ENCODE assay signal across 10 cellular contexts in genomic region chr4:80221161-80221560, GRCh38. TPM values are rescaled to one million over a fixed set of nuclear protein-coding genes. Genes with fewer than 3 reads are reported as not detected.
DNase-seq lines count a peak whose midpoint lies in the region; ATAC-seq and TF ChIP-seq lines count a peak whose summit lies in the region.
"Had no signal": no experiment of that assay in that cellular context is flagged by ENCODE, and none has a peak within 500 bp of the region (broad histone marks: within the 10 kb centered on the region; RNA-seq: fewer than 3 reads in every experiment).

No MANE protein-coding gene starts in this region.

- H3K27ac Mint-ChIP-seq in T-helper 2 cell treated with Interferon-gamma antibody and Interleukin-4, amounts not matched to agents 5 μg/mL and 100 μg/mL, for 36 hours: no peak overlapping the region
- no peak overlapping the region for H3K27ac Mint-ChIP-seq in CD8-positive, alpha-beta memory T cell
- H3K27ac Mint-ChIP-seq: activated T-cell treated with anti-CD3 and anti-CD28 coated beads, Interleukin-2, amount 50 U/mL, for 24 hours; IgD-negative memory B cell had no signal

- no peak overlapping the region for H4K8ac ChIP-seq in IMR-90 (ENCODE audit: low read depth in 2 of 2, low read length in 2 of 2)

- H3K4me2 ChIP-seq in IMR-90 (ENCODE audit: low read depth, low read length): no peak overlapping the region

- H3K4me1 ChIP-seq in IMR-90 (ENCODE audit: control insufficient read depth, insufficient read depth, low read length) (peaks cover 2% of the 10 kb centered on the region; the same call in 1 of the 2 replicates), adipocyte (ENCODE audit: control insufficient read depth, insufficient read depth, low read length) (peaks cover 5% of the 10 kb centered on the region), transverse colon (no peaks in the 10 kb centered on the region)
- no peaks in the 10 kb centered on the region for H3K4me1 ChIP-seq in CD8-positive, alpha-beta memory T cell (ENCODE audit: insufficient read depth, low read length)

- H3K4me3 ChIP-seq in BJ (ENCODE audit: low read depth, low read length) (no peak overlapping the region), IMR-90 (ENCODE audit: insufficient read depth, low read depth, low read length) (no peak overlapping the region), adipocyte (ENCODE audit: low read length) (no peak overlapping the region), kidney epithelial cell (ENCODE audit: low read depth, low read length) (no peak overlapping the region), transverse colon (no peak overlapping the region)
- H3K4me3 ChIP-seq in CD8-positive, alpha-beta memory T cell (ENCODE audit: low read length): no peak overlapping the region

- dilution Hi-C loops in IMR-90 (cut with HindIII; ENCODE audit: low sequenced_read_pairs, unreplicated experiment): no loop called here

- H3K14ac ChIP-seq in IMR-90 (replicated peaks; ENCODE audit: low read depth, low read length): no peak overlapping the region

- H3K36me3 Mint-ChIP-seq in T-helper 2 cell treated with Interferon-gamma antibody and Interleukin-4, amounts not matched to agents 5 μg/mL and 100 μg/mL, for 36 hours (ENCODE audit: low read depth): no peaks in the 10 kb centered on the region
- H3K36me3 Mint-ChIP-seq in CD8-positive, alpha-beta memory T cell: no peaks in the 10 kb centered on the region
- H3K36me3 Mint-ChIP-seq: IgD-negative memory B cell had no signal

- H3K27me3 ChIP-seq in BJ (ENCODE audit: control insufficient read depth, insufficient read depth, low read length) (no peaks in the 10 kb centered on the region), IMR-90 (ENCODE audit: control insufficient read depth, insufficient read depth, low read length) (no peaks in the 10 kb centered on the region), adipocyte (replicated peaks; ENCODE audit: control insufficient read depth, insufficient read depth, low read length) (no peaks in the 10 kb centered on the region), kidney epithelial cell (ENCODE audit: control insufficient read depth, insufficient read depth, low read length) (peaks cover 4% of the 10 kb centered on the region), transverse colon (peaks cover 35% of the 10 kb centered on the region)
- H3K27me3 ChIP-seq in CD8-positive, alpha-beta memory T cell (ENCODE audit: insufficient read depth, low read length, poor library complexity, severe bottlenecking): no peaks in the 10 kb centered on the region

- no peak overlapping the region for H2BK5ac ChIP-seq in IMR-90 (ENCODE audit: low read depth, low read length, poor library complexity, severe bottlenecking)

- H3K79me1 ChIP-seq in IMR-90 (ENCODE audit: low read depth in 1 of 2, low read length in 2 of 2): peaks cover 0 to 7% of the 10 kb centered on the region in 2 experiments; a peak in 2 of 4 replicates

- TF ChIP-seq RAD21 in IMR-90 (IDR thresholded peaks at IDR 0.05; ENCODE audit: low read length): peak; percentile 49

- H3K4ac ChIP-seq in IMR-90 (ENCODE audit: low read depth, low read length): no peak overlapping the region

- H3K27ac ChIP-seq in IMR-90 (ENCODE audit: insufficient read depth, low read length) (no peak overlapping the region), transverse colon (no peak overlapping the region)
- no peak overlapping the region for H3K27ac ChIP-seq in CD8-positive, alpha-beta memory T cell (ENCODE audit: low read depth, low read length)

- no peak overlapping the region for H2AK5ac ChIP-seq in IMR-90 (ENCODE audit: low read depth, low read length)

- H3K56ac ChIP-seq in IMR-90 (ENCODE audit: extremely low read depth, insufficient read depth, low read length): no peak overlapping the region

- H2BK15ac ChIP-seq in IMR-90 (ENCODE audit: low read depth, low read length): no peak overlapping the region

- TF ChIP-seq POLR2A in IMR-90 (IDR thresholded peaks at IDR 0.05; ENCODE audit: low read depth, low read length) (no peak), transverse colon (IDR thresholded peaks at IDR 0.05) (no peak)

- no peak overlapping the region for H4K5ac ChIP-seq in IMR-90 (ENCODE audit: low read depth, low read length)

- CTCF ChIA-PET in BJ (lab: Yijun Ruan, JAX): interaction anchor here (0.9 to 4.6 kb wide), 17 partner anchors 10 to 307 kb away, joined by 3 to 51 read pairs (median 5); partner anchors contain the start of genes CFAP299 and FGF5
- CTCF ChIA-PET in IMR-90 (lab: Yijun Ruan, JAX): interaction anchor here (0.6 to 3.0 kb wide), 11 partner anchors 9 to 849 kb away, joined by 3 to 15 read pairs (median 5); partner anchors contain the start of genes CFAP299 and FGF5
- CTCF ChIA-PET in CD8-positive, alpha-beta memory T cell (lab: Charles Lee): interaction anchor here (2.2 kb wide), 1 partner anchor 19 kb away, joined by 11 read pairs; no protein-coding TSS in a partner anchor

- no peak for DNase-seq in BJ (ENCODE audit: low read depth)
- peak; percentile 61 for DNase-seq in IMR-90
- peak; percentile 82 for DNase-seq in adipocyte (ENCODE audit: low read depth)
- DNase-seq in kidney epithelial cell (ENCODE audit: low read depth): no peak
- no peak for DNase-seq in transverse colon
- DNase-seq in T-helper 2 cell treated with Interferon-gamma antibody and Interleukin-4, amounts not matched to agents 5 μg/mL and 100 μg/mL, for 36 hours (ENCODE audit: low spot score): no peak
- no peak for DNase-seq in CD8-positive, alpha-beta memory T cell
- DNase-seq in NCI-H526 (lab: John Stamatoyannopoulos, UW): no peak
- DNase-seq: activated T-cell treated with anti-CD3 and anti-CD28 coated beads, Interleukin-2, amount 50 U/mL, for 24 hours had no signal

- POLR2A ChIA-PET in BJ (lab: Charles Lee) (interaction anchor here (0.9 kb wide), 1 partner anchor 62 kb away, joined by 4 read pairs; no protein-coding TSS in a partner anchor), IMR-90 (lab: Charles Lee; ENCODE audit: unreplicated experiment) (interaction anchor here (1.0 kb wide), 1 partner anchor 44 kb away, joined by 3 read pairs; no protein-coding TSS in a partner anchor)
- POLR2A ChIA-PET in CD8-positive, alpha-beta memory T cell (lab: Charles Lee): no interaction called here

- no peaks in the 10 kb centered on the region for H3K4me1 Mint-ChIP-seq in T-helper 2 cell treated with Interferon-gamma antibody and Interleukin-4, amounts not matched to agents 5 μg/mL and 100 μg/mL, for 36 hours (ENCODE audit: low read depth)
- H3K4me1 Mint-ChIP-seq in CD8-positive, alpha-beta memory T cell: no peaks in the 10 kb centered on the region
- H3K4me1 Mint-ChIP-seq: IgD-negative memory B cell had no signal

- H3K18ac ChIP-seq in IMR-90 (ENCODE audit: low read depth, low read length): no peak overlapping the region

- H3K9me3 ChIP-seq in IMR-90 (ENCODE audit: control insufficient read depth, insufficient read depth, low read length) (no peaks in the 10 kb centered on the region), adipocyte (ENCODE audit: control insufficient read depth, low read length) (no peaks in the 10 kb centered on the region), transverse colon (no peaks in the 10 kb centered on the region)
- H3K9me3 ChIP-seq in CD8-positive, alpha-beta memory T cell (ENCODE audit: low read length): no peaks in the 10 kb centered on the region

- no peak overlapping the region for H4K91ac ChIP-seq in IMR-90 (ENCODE audit: insufficient read depth, low read depth, low read length)

- H3K36me3 ChIP-seq in BJ (ENCODE audit: control insufficient read depth, insufficient read depth, low read length) (no peaks in the 10 kb centered on the region), IMR-90 (ENCODE audit: control insufficient read depth, insufficient read depth, low read length) (no peaks in the 10 kb centered on the region), adipocyte (ENCODE audit: control insufficient read depth, insufficient read depth, low read length, severe bottlenecking) (no peaks in the 10 kb centered on the region), kidney epithelial cell (ENCODE audit: control insufficient read depth, insufficient read depth, low read length) (no peaks in the 10 kb centered on the region), transverse colon (no peaks in the 10 kb centered on the region)
- no peaks in the 10 kb centered on the region for H3K36me3 ChIP-seq in CD8-positive, alpha-beta memory T cell (ENCODE audit: insufficient read depth, low read length)

- H2BK120ac ChIP-seq in IMR-90 (ENCODE audit: low read depth, low read length): no peak overlapping the region

- TF ChIP-seq CTCF in BJ (IDR thresholded peaks at IDR 0.05; ENCODE audit: insufficient read depth, low read depth, low read length): peak; percentile 36
- TF ChIP-seq CTCF in IMR-90 (conservative IDR thresholded peaks at IDR 0.05; ENCODE audit: low read depth, low read length): peak; percentile 54
- TF ChIP-seq CTCF in kidney epithelial cell (IDR thresholded peaks at IDR 0.05; ENCODE audit: insufficient read depth, low read length, poor library complexity, severe bottlenecking): peak; percentile 36
- no peak for TF ChIP-seq CTCF in transverse colon (IDR thresholded peaks at IDR 0.05)

- no peaks in the 10 kb centered on the region for H4K20me1 ChIP-seq in IMR-90 (ENCODE audit: insufficient read depth, low read length)

- H2AK9ac ChIP-seq in IMR-90 (replicated peaks; ENCODE audit: low read depth, low read length, poor library complexity): no peak overlapping the region

- no peak overlapping the region for H3K9ac ChIP-seq in IMR-90 (ENCODE audit: low read depth, low read length)
- no peak overlapping the region for H3K9ac ChIP-seq in adipocyte (ENCODE audit: low read length)

- peak; percentile 60; the same call in 1 of the 2 replicates for ATAC-seq in IMR-90 (ENCODE audit: low read depth)

- no peak overlapping the region for H3K4me3 Mint-ChIP-seq in T-helper 2 cell treated with Interferon-gamma antibody and Interleukin-4, amounts not matched to agents 5 μg/mL and 100 μg/mL, for 36 hours
- no peak overlapping the region for H3K4me3 Mint-ChIP-seq in CD8-positive, alpha-beta memory T cell
- H3K4me3 Mint-ChIP-seq: activated T-cell treated with anti-CD3 and anti-CD28 coated beads, Interleukin-2, amount 50 U/mL, for 24 hours; IgD-negative memory B cell had no signal

- intact Hi-C loops in IMR-90 (cut with micrococcal nuclease): loop anchor here (1.0 to 5.0 kb wide), 4 partner anchors 45 to 832 kb away; partner anchors contain the start of genes CFAP299 and FGF5
- intact Hi-C loops in transverse colon (cut with DNase I; ENCODE audit: low total_unique reads): no loop called here

- no TSS peak for BruUV-seq in IMR-90 (replicated peaks; lab: Mats Ljungman, UMichigan)

- TF ChIP-seq EP300 in transverse colon (IDR thresholded peaks at IDR 0.05; ENCODE audit: low read depth): no peak

- H3K9me1 ChIP-seq in IMR-90 (ENCODE audit: insufficient read depth, low read length): peaks cover 2% of the 10 kb centered on the region; the same call in 1 of the 2 replicates

- peaks cover 41% of the 10 kb centered on the region for H3K27me3 Mint-ChIP-seq in T-helper 2 cell treated with Interferon-gamma antibody and Interleukin-4, amounts not matched to agents 5 μg/mL and 100 μg/mL, for 36 hours (ENCODE audit: low read depth)
- H3K27me3 Mint-ChIP-seq in CD8-positive, alpha-beta memory T cell: peaks cover 14 to 50% of the 10 kb centered on the region in 2 donors

- no peaks in the 10 kb centered on the region for H3K9me3 Mint-ChIP-seq in T-helper 2 cell treated with Interferon-gamma antibody and Interleukin-4, amounts not matched to agents 5 μg/mL and 100 μg/mL, for 36 hours
- H3K9me3 Mint-ChIP-seq in CD8-positive, alpha-beta memory T cell: no peaks in the 10 kb centered on the region
- H3K9me3 Mint-ChIP-seq: activated T-cell treated with anti-CD3 and anti-CD28 coated beads, Interleukin-2, amount 50 U/mL, for 24 hours; IgD-negative memory B cell had no signal

- H2AFZ ChIP-seq in IMR-90 (replicated peaks; ENCODE audit: low read length, poor library complexity): no peak overlapping the region

- H2BK20ac ChIP-seq in IMR-90 (ENCODE audit: low read depth, low read length): no peak overlapping the region

- in situ Hi-C loops in IMR-90 (cut with MboI; ENCODE audit: low sequenced_read_pairs) (loop anchor here (5.0 to 25.0 kb wide), 3 partner anchors 46 to 1184 kb away; partner anchors contain the start of genes CFAP299 and FGF5), transverse colon (cut with MboI; ENCODE audit: low pct_ligation_motif_present in 1 of 4, low pct_unique_long_range_greater_than_20kb in 1 of 4, low sequenced_read_pairs in 3 of 4) (loop anchor here in 2 of 4 donors (25.0 kb wide), 2 partner anchors 309 to 1259 kb away; no protein-coding TSS in a partner anchor)

- H3K23ac ChIP-seq in IMR-90 (ENCODE audit: low read depth, low read length): peak overlapping the region; percentile 93; the same call in 1 of the 2 replicates

RNA-seq across cellular contexts. Expression of gene PRDM8, which starts 23.9 kb away (rescaled TPM):
- polyA plus RNA-seq in BJ (2011; rRNA removed) (2.6 and 2.7 TPM in 2 replicates), IMR-90 (2012; rRNA removed) (15.8 and 16.8 TPM in 2 replicates)
- polyA minus RNA-seq in BJ (2011; rRNA and poly(A)+ RNA removed): 2.2 and 4.1 TPM in 2 replicates
- total RNA-seq in IMR-90 (2012; rRNA removed) (5.0 and 5.7 TPM in 2 replicates), kidney epithelial cell (0.17 and 0.55 TPM in 2 replicates), transverse colon (1 to 10 TPM in 3 of 4 donors, under 1 TPM in 1; 0.20 to 5.2 (median 3.2) TPM)
- 9.1 and 12.2 TPM in 2 replicates for polyA plus RNA-seq in IMR-90 (2012; cell fraction: cytosol; rRNA removed)
- 32.9 and 37.2 TPM in 2 replicates for polyA plus RNA-seq in IMR-90 (2012; cell fraction: nucleus; rRNA removed; ENCODE audit: low replicate concordance)
- 10 to 100 TPM; 10.9 to 12.7 TPM for total RNA-seq in CD8-positive, alpha-beta memory T cell
- polyA plus RNA-seq in CD8-positive, alpha-beta memory T cell: 2.4 TPM

RNA-seq across cellular contexts. Expression of gene FGF5, which starts 45.3 kb away (rescaled TPM):
- 31.1 and 43.7 TPM in 2 replicates for polyA plus RNA-seq in BJ (2011; rRNA removed)
- 88.9 and 128 TPM in 2 replicates for polyA minus RNA-seq in BJ (2011; rRNA and poly(A)+ RNA removed)
- 18.6 and 35.8 TPM in 2 replicates for total RNA-seq in IMR-90 (2012; rRNA removed)
- polyA plus RNA-seq in IMR-90 (2012; rRNA removed): 42.1 and 77.7 TPM in 2 replicates
- polyA plus RNA-seq in IMR-90 (2012; cell fraction: cytosol; rRNA removed): 11.3 and 17.6 TPM in 2 replicates
- 10.5 and 16.3 TPM in 2 replicates for polyA plus RNA-seq in IMR-90 (2012; cell fraction: nucleus; rRNA removed; ENCODE audit: low replicate concordance)
- total RNA-seq in kidney epithelial cell: 3.8 and 4.4 TPM in 2 replicates
- total RNA-seq in transverse colon: 1 to 10 TPM in 1 of 4 donors, under 1 TPM in 2, not detected in 1; 0.14 to 4.1 (median 0.16) TPM
- total RNA-seq in CD8-positive, alpha-beta memory T cell: not detected
- not detected for polyA plus RNA-seq in CD8-positive, alpha-beta memory T cell
- polyA plus RNA-seq: IgD-negative memory B cell had no signal

Comparison
In these comparisons a context has a peak if more than half of its experiments do, and no peak if none do; other contexts are left out.
1. DNase-seq: peak in IMR-90 (single experiment) and adipocyte (single experiment); none in BJ (single experiment), kidney epithelial cell (single experiment), transverse colon (single experiment), T-helper 2 cell treated with Interferon-gamma antibody and Interleukin-4, amounts not matched to agents 5 μg/mL and 100 μg/mL, for 36 hours (single experiment), CD8-positive, alpha-beta memory T cell (0 of 5) and NCI-H526 (0 of 2).
2. CTCF ChIP-seq: peak in BJ (single experiment), IMR-90 (single experiment) and kidney epithelial cell (single experiment); none in transverse colon (0 of 5).